Comparison of ENCODE assay signal across 9 cellular contexts in the genomic region with DNA sequence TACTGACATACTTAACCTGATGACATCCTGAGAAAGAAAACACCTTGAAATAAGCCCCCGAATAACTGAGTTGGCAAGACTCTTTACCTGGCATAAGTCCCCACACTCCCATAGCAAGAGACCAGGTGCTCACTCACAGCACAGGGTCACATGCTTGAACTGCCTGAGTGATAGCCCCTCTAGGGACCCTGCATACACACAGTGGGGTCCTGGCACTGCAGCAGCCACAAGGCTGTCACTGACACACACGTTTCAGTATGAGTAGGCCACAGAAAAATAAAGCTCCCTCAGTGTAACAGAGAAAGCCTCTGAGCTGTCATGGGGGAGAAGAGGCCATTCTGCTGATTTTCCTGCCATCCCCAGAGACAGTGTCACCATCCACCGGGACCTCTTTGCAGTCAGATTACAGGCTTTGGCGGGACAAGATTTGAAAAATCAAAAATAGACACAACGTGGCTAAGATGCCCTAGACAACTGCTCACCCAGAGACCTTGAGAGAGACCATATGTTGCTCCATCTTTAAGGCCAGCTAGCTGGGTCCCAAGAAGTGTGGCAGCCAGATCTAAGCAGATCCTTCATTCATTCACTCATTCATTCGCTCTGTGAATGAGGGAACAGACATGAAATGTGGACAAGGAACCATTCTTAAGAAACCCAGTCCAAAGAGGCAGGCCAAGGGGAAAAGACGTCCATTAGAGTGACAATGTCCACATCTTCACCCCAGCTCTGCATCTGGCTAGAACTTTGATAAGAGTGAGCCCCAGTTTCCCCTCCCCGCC. TPM values are rescaled to one million over a fixed set of nuclear protein-coding genes. Genes with fewer than 3 reads are reported as not detected.
DNase-seq lines count a peak whose midpoint lies in the region; ATAC-seq and TF ChIP-seq lines count a peak whose summit lies in the region.
"Had no signal": no experiment of that assay in that cellular context is flagged by ENCODE, and none has a peak within 500 bp of the region (broad histone marks: within the 10 kb centered on the region; RNA-seq: fewer than 3 reads in every experiment).

No MANE protein-coding gene starts in this region.

- no peak overlapping the region for H2AK5ac ChIP-seq in IMR-90 (ENCODE audit: low read depth, low read length)

- H3K4me2 ChIP-seq in IMR-90 (ENCODE audit: low read depth, low read length) (no peak overlapping the region; the same call in 1 of the 2 replicates), parathyroid adenoma (ENCODE audit: low read length) (no peak overlapping the region)

- no peak overlapping the region for H2BK5ac ChIP-seq in IMR-90 (ENCODE audit: low read depth, low read length, poor library complexity, severe bottlenecking)

- no peak overlapping the region for H2BK20ac ChIP-seq in IMR-90 (ENCODE audit: low read depth, low read length)

- no peaks in the 10 kb centered on the region for H3K79me2 ChIP-seq in parathyroid adenoma

- no peak overlapping the region for H2BK15ac ChIP-seq in IMR-90 (ENCODE audit: low read depth, low read length)

- POLR2A ChIA-PET in IMR-90 (lab: Charles Lee; ENCODE audit: unreplicated experiment): no interaction called here

- H3K4me1 ChIP-seq in IMR-90 (ENCODE audit: control insufficient read depth, insufficient read depth, low read length): peaks cover 6% of the 10 kb centered on the region
- peaks cover 8% of the 10 kb centered on the region for H3K4me1 ChIP-seq in parathyroid adenoma

- H3K9ac ChIP-seq in IMR-90 (ENCODE audit: low read depth, low read length) (no peak overlapping the region), parathyroid adenoma (no peak overlapping the region)

- no peak overlapping the region for H4K5ac ChIP-seq in IMR-90 (ENCODE audit: low read depth, low read length)

- H3K79me1 ChIP-seq in IMR-90 (ENCODE audit: low read depth in 1 of 2, low read length in 2 of 2): peaks cover 0 to 9% of the 10 kb centered on the region in 2 experiments; a peak in 1 of 4 replicates

- in situ Hi-C loops in IMR-90 (cut with MboI; ENCODE audit: low sequenced_read_pairs) (no loop called here), brain microvascular endothelial cell (cut with HindIII; ENCODE audit: low pct_ligation_motif_present, low sequenced_read_pairs) (no loop called here)

- no peak for TF ChIP-seq RAD21 in IMR-90 (IDR thresholded peaks at IDR 0.05; ENCODE audit: low read length)

- WGBS in IMR-90 (ENCODE audit: extremely low coverage in 2 of 2, insufficient read length in 1 of 2), 2 experiments: 90% methylated on average over 2 of the region's 8 CpGs; no CpG with 5 or more reads in 1 of the 2 experiments

- intact Hi-C loops in IMR-90 (cut with micrococcal nuclease): no loop called here

- no peak overlapping the region for H3K18ac ChIP-seq in IMR-90 (ENCODE audit: low read depth, low read length)

- H4K20me1 ChIP-seq in IMR-90 (ENCODE audit: insufficient read depth, low read length): no peaks in the 10 kb centered on the region

- peaks cover 10% of the 10 kb centered on the region for H3K9me1 ChIP-seq in IMR-90 (ENCODE audit: insufficient read depth, low read length)

- no peak overlapping the region for H3K23ac ChIP-seq in IMR-90 (ENCODE audit: low read depth, low read length)

- DNase-seq in IMR-90 (no peak), brain microvascular endothelial cell (no peak)
- DNase-seq in activated CD4-positive, alpha-beta T cell treated with anti-CD3 and anti-CD28 coated beads, Interleukin-2, amount 50 U/mL, for 4 hours: no peak
- no peak for DNase-seq in stimulated activated CD4-positive, alpha-beta T cell treated with anti-CD3 and anti-CD28 coated beads, Interleukin-2, amount 100 ng/mL, for 48 hours
- DNase-seq: NCI-H1694 treated with DMSO at 0.1 percent for 48 hours had no signal

- TF ChIP-seq CTCF in IMR-90 (conservative IDR thresholded peaks at IDR 0.05; ENCODE audit: low read depth, low read length): no peak
- no peak for TF ChIP-seq CTCF in brain microvascular endothelial cell (IDR thresholded peaks at IDR 0.05; ENCODE audit: low read depth, low read length, missing control alignments)
- TF ChIP-seq CTCF in parathyroid adenoma (IDR thresholded peaks at IDR 0.05): no peak

- H3K4me3 ChIP-seq in IMR-90 (ENCODE audit: insufficient read depth, low read depth, low read length) (no peak overlapping the region), brain microvascular endothelial cell (ENCODE audit: low read depth, low read length) (peak overlapping the region; percentile 73), parathyroid adenoma (ENCODE audit: low read depth, low read length) (no peak overlapping the region)

- BruUV-seq in IMR-90 (replicated peaks; lab: Mats Ljungman, UMichigan): no TSS peak

- no peak overlapping the region for H3K14ac ChIP-seq in IMR-90 (replicated peaks; ENCODE audit: low read depth, low read length)

- no peaks in the 10 kb centered on the region for H3K27me3 ChIP-seq in IMR-90 (ENCODE audit: control insufficient read depth, insufficient read depth, low read length)
- H3K27me3 ChIP-seq in brain microvascular endothelial cell (replicated peaks): no peaks in the 10 kb centered on the region
- H3K27me3 ChIP-seq in parathyroid adenoma (ENCODE audit: control insufficient read depth, insufficient read depth, low read length): no peaks in the 10 kb centered on the region

- H3K27ac ChIP-seq in IMR-90 (ENCODE audit: insufficient read depth, low read length) (no peak overlapping the region), brain microvascular endothelial cell (no peak overlapping the region), parathyroid adenoma (no peak overlapping the region)

- no peak overlapping the region for H2BK120ac ChIP-seq in IMR-90 (ENCODE audit: low read depth, low read length)

- ATAC-seq in GM18858 (IDR thresholded peaks at IDR 0.05; ENCODE audit: unreplicated experiment) (peak; percentile 34), IMR-90 (ENCODE audit: low read depth) (no peak), HG03135 (IDR thresholded peaks at IDR 0.05; ENCODE audit: unreplicated experiment) (no peak), GM19467 (IDR thresholded peaks at IDR 0.05; ENCODE audit: unreplicated experiment) (no peak)

- H3K4ac ChIP-seq in IMR-90 (ENCODE audit: low read depth, low read length): no peak overlapping the region

- no peak overlapping the region for H4K8ac ChIP-seq in IMR-90 (ENCODE audit: low read depth in 2 of 2, low read length in 2 of 2)

- H3K9me3 ChIP-seq in IMR-90 (ENCODE audit: control insufficient read depth, insufficient read depth, low read length) (no peaks in the 10 kb centered on the region), parathyroid adenoma (ENCODE audit: control insufficient read depth, low read length) (no peaks in the 10 kb centered on the region)

- H2AK9ac ChIP-seq in IMR-90 (replicated peaks; ENCODE audit: low read depth, low read length, poor library complexity): peak overlapping the region; percentile 23

- TF ChIP-seq POLR2A in IMR-90 (IDR thresholded peaks at IDR 0.05; ENCODE audit: low read depth, low read length): no peak

- H3K36me3 ChIP-seq in IMR-90 (ENCODE audit: control insufficient read depth, insufficient read depth, low read length) (peaks cover 1% of the 10 kb centered on the region; the same call in 1 of the 2 replicates), brain microvascular endothelial cell (replicated peaks) (peaks cover 2% of the 10 kb centered on the region), parathyroid adenoma (ENCODE audit: control insufficient read depth, insufficient read depth, low read length) (no peaks in the 10 kb centered on the region)

- dilution Hi-C loops in IMR-90 (cut with HindIII; ENCODE audit: low sequenced_read_pairs, unreplicated experiment): no loop called here

- H4K91ac ChIP-seq in IMR-90 (ENCODE audit: insufficient read depth, low read depth, low read length): no peak overlapping the region

- H3K56ac ChIP-seq in IMR-90 (ENCODE audit: extremely low read depth, insufficient read depth, low read length): no peak overlapping the region

- CTCF ChIA-PET in IMR-90 (lab: Yijun Ruan, JAX): no interaction called here

- H2AFZ ChIP-seq in IMR-90 (replicated peaks; ENCODE audit: low read length, poor library complexity): no peak overlapping the region
- peak overlapping the region; percentile 99 for H2AFZ ChIP-seq in parathyroid adenoma

TF ChIP-seq in IMR-90, 13 proteins besides CTCF, POLR2A, EP300 and RAD21 (continues in another document):
- TF ChIP-seq MXI1 (IDR thresholded peaks at IDR 0.05; ENCODE audit: borderline replicate concordance, low read depth, low read length) (no peak), CHD1 (IDR thresholded peaks at IDR 0.05; ENCODE audit: low read depth, low read length) (no peak), MAFK (IDR thresholded peaks at IDR 0.05; ENCODE audit: low read depth, low read length) (no peak), USF2 (IDR thresholded peaks at IDR 0.05; ENCODE audit: low read depth, low read length) (no peak), FOS (IDR thresholded peaks at IDR 0.05; ENCODE audit: low read depth, low read length) (no peak), CEBPB (IDR thresholded peaks at IDR 0.05; ENCODE audit: low read depth, low read length) (no peak), RCOR1 (IDR thresholded peaks at IDR 0.05; ENCODE audit: insufficient replicate concordance, low read length) (no peak)
- TF ChIP-seq, protein P1, sequence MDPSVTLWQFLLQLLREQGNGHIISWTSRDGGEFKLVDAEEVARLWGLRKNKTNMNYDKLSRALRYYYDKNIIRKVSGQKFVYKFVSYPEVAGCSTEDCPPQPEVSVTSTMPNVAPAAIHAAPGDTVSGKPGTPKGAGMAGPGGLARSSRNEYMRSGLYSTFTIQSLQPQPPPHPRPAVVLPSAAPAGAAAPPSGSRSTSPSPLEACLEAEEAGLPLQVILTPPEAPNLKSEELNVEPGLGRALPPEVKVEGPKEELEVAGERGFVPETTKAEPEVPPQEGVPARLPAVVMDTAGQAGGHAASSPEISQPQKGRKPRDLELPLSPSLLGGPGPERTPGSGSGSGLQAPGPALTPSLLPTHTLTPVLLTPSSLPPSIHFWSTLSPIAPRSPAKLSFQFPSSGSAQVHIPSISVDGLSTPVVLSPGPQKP (IDR thresholded peaks at IDR 0.05; ENCODE audit: borderline replicate concordance, low read depth, low read length): no peak

RNA-seq across cellular contexts. Expression of gene SCARB1, which starts 1.6 kb away (rescaled TPM):
- total RNA-seq in IMR-90 (2012; rRNA removed): 3.0 and 3.6 TPM in 2 replicates
- polyA plus RNA-seq in IMR-90 (2012; rRNA removed): 24.8 and 27.0 TPM in 2 replicates
- polyA plus RNA-seq in IMR-90 (2012; cell fraction: cytosol; rRNA removed): 20.5 and 47.8 TPM in 2 replicates
- 36.2 and 109 TPM in 2 replicates for polyA plus RNA-seq in IMR-90 (2012; cell fraction: nucleus; rRNA removed; ENCODE audit: low replicate concordance)

RNA-seq across cellular contexts. Expression of gene UBC, which starts 52.4 kb away (rescaled TPM):
- total RNA-seq in IMR-90 (2012; rRNA removed): 2,742 and 4,320 TPM in 2 replicates
- 2,042 and 2,259 TPM in 2 replicates for polyA plus RNA-seq in IMR-90 (2012; rRNA removed)
- 1,014 and 1,274 TPM in 2 replicates for polyA plus RNA-seq in IMR-90 (2012; cell fraction: cytosol; rRNA removed)
- 915 and 1,106 TPM in 2 replicates for polyA plus RNA-seq in IMR-90 (2012; cell fraction: nucleus; rRNA removed; ENCODE audit: low replicate concordance)
